ENCODE assay signal across 8 cellular contexts in genomic region chr12:1595026-1595561, GRCh38. TPM values are rescaled to one million over a fixed set of nuclear protein-coding genes. Genes with fewer than 3 reads are reported as not detected.
DNase-seq lines count a peak whose midpoint lies in the region; ATAC-seq, FAIRE-seq and TF ChIP-seq lines count a peak whose summit lies in the region.

No MANE protein-coding gene starts in this region.

- H2AFZ ChIP-seq in PC-9: peak overlapping the region; percentile 99
- H2AFZ ChIP-seq in endothelial cell of umbilical vein (ENCODE audit: low read depth, low read length): peak overlapping the region; percentile 96

- no peaks in the 10 kb centered on the region for H3K9me3 Mint-ChIP-seq in nephron

- peaks cover 38% of the 10 kb centered on the region for H3K4me1 Mint-ChIP-seq in nephron

- dilution Hi-C loops in endothelial cell of umbilical vein (cut with MboI; ENCODE audit: extremely low pct_ligation_motif_present, low sequenced_read_pairs): no loop called here

- peak; percentile 4 for ATAC-seq in GM18511 (IDR thresholded peaks at IDR 0.05; ENCODE audit: unreplicated experiment)
- ATAC-seq in GM21390 (IDR thresholded peaks at IDR 0.05; ENCODE audit: unreplicated experiment): no peak
- no peak for ATAC-seq in HG03432 (IDR thresholded peaks at IDR 0.05; ENCODE audit: unreplicated experiment)
- no peak for ATAC-seq in GM21619 (IDR thresholded peaks at IDR 0.05; ENCODE audit: unreplicated experiment)

- H3K4me3 ChIP-seq in PC-9 (peak overlapping the region; percentile 91), endothelial cell of umbilical vein (replicated peaks in 1 of 3; ENCODE audit: insufficient read depth in 1 of 3, low read depth in 1 of 3, low read length in 3 of 3) (peak overlapping the region; percentile 75 to 91 (median 77))

- no peak for DNase-seq in PC-9
- no peak for DNase-seq in endothelial cell of umbilical vein (ENCODE audit: low read depth, low spot score)
- no peak for DNase-seq in NCI-H2107 treated with DMSO at 0.1 percent for 48 hours (lab: John Stamatoyannopoulos, UW; ENCODE audit: unreplicated experiment)

- CTCF ChIA-PET in PC-9 (lab: Charles Lee) (interaction anchor here (0.6 kb wide), 2 partner anchors 54 to 389 kb away, joined by 3 to 4 read pairs; no protein-coding TSS in a partner anchor), endothelial cell of umbilical vein (lab: Charles Lee) (interaction anchor here (3.0 to 5.6 kb wide), 3 partner anchors 11 to 20 kb away, joined by 8 to 41 read pairs (median 33); no protein-coding TSS in a partner anchor)

- H3K9me3 ChIP-seq in PC-9 (ENCODE audit: insufficient read depth, low read depth) (no peaks in the 10 kb centered on the region), endothelial cell of umbilical vein (replicated peaks; ENCODE audit: control insufficient read depth, insufficient read depth, low read length) (no peaks in the 10 kb centered on the region)

- H3K4me1 ChIP-seq in PC-9 (replicated peaks; ENCODE audit: insufficient read depth): peaks cover 42% of the 10 kb centered on the region
- peaks cover 40% of the 10 kb centered on the region for H3K4me1 ChIP-seq in endothelial cell of umbilical vein (ENCODE audit: control insufficient read depth, extremely low read depth, insufficient read depth, low read length)

- H3K36me3 Mint-ChIP-seq in nephron (ENCODE audit: low read depth): no peaks in the 10 kb centered on the region

- H3K27me3 ChIP-seq in PC-9 (ENCODE audit: insufficient read depth, low read depth) (no peaks in the 10 kb centered on the region), endothelial cell of umbilical vein (ENCODE audit: control insufficient read depth in 2 of 2, insufficient read depth in 2 of 2, low read length in 2 of 2) (no peaks in the 10 kb centered on the region)

- BruUV-seq in PC-9 (replicated peaks; lab: Mats Ljungman, UMichigan) (TSS peak; percentile 55), endothelial cell of umbilical vein (replicated peaks; lab: Mats Ljungman, UMichigan) (TSS peak; percentile 61)

- no peaks in the 10 kb centered on the region for H3K9me1 ChIP-seq in endothelial cell of umbilical vein (replicated peaks; ENCODE audit: control insufficient read depth, extremely low read depth, insufficient read depth, low read length)

- peak overlapping the region; percentile 88 to 93 (median 89) for H3K4me3 Mint-ChIP-seq in nephron

- POLR2A ChIA-PET in PC-9 (lab: Charles Lee; ENCODE audit: unreplicated experiment): interaction anchor here (1.0 kb wide), 1 partner anchor 11 kb away, joined by 6 read pairs; no protein-coding TSS in a partner anchor
- POLR2A ChIA-PET in endothelial cell of umbilical vein (lab: Charles Lee): no interaction called here

- peak overlapping the region; percentile 70 for H3K9ac ChIP-seq in endothelial cell of umbilical vein (replicated peaks; ENCODE audit: extremely low read depth, insufficient read depth, low read length)

- no peaks in the 10 kb centered on the region for H3K36me3 ChIP-seq in PC-9 (ENCODE audit: low read depth)
- no peaks in the 10 kb centered on the region for H3K36me3 ChIP-seq in endothelial cell of umbilical vein (ENCODE audit: control insufficient read depth in 2 of 2, extremely low read depth in 1 of 2, insufficient read depth in 2 of 2, low read length in 2 of 2)

- TF ChIP-seq POLR2A in endothelial cell of umbilical vein (IDR thresholded peaks at IDR 0.05; ENCODE audit: low read depth, low read length): no peak

- TF ChIP-seq CTCF in PC-9 (conservative IDR thresholded peaks at IDR 0.05) (no peak), endothelial cell of umbilical vein (IDR thresholded peaks at IDR 0.05; ENCODE audit: extremely low read depth in 1 of 2, insufficient read depth in 1 of 2, low read depth in 1 of 2, low read length in 2 of 2) (no peak), nephron (IDR thresholded peaks at IDR 0.05; ENCODE audit: unreplicated experiment in 3 of 3) (no peak)

- FAIRE-seq in endothelial cell of umbilical vein (lab: Jason Lieb, UNC): peak; percentile 55

- H3K4me2 ChIP-seq in PC-9: peak overlapping the region; percentile 99
- peak overlapping the region; percentile 99 for H3K4me2 ChIP-seq in endothelial cell of umbilical vein (ENCODE audit: insufficient read depth, low read length)

- peak overlapping the region; percentile 78 to 96 (median 93) for H3K27ac Mint-ChIP-seq in nephron

- H3F3A ChIP-seq in PC-9 (ENCODE audit: insufficient read depth, low read depth): peaks cover 25% of the 10 kb centered on the region

- H3K79me2 ChIP-seq in PC-9 (ENCODE audit: low read depth): peaks cover 35% of the 10 kb centered on the region
- H3K79me2 ChIP-seq in endothelial cell of umbilical vein (ENCODE audit: control insufficient read depth, insufficient read depth, low read length): peaks cover 17% of the 10 kb centered on the region

- H3K9me2 ChIP-seq in PC-9 (ENCODE audit: insufficient read depth): no peaks in the 10 kb centered on the region

- intact Hi-C loops in PC-9 (cut with micrococcal nuclease; ENCODE audit: unreplicated experiment): no loop called here
- intact Hi-C loops in endothelial cell of umbilical vein (cut with micrococcal nuclease): no loop called here

- H4K20me1 ChIP-seq in PC-9 (ENCODE audit: insufficient read depth) (peaks cover 30% of the 10 kb centered on the region), endothelial cell of umbilical vein (replicated peaks; ENCODE audit: control insufficient read depth, extremely low read depth, insufficient read depth, low read length) (peaks cover 2% of the 10 kb centered on the region)

- H3K27ac ChIP-seq in PC-9 (peak overlapping the region; percentile 19; the same call in 1 of the 2 replicates), endothelial cell of umbilical vein (ENCODE audit: insufficient read depth, low read depth, low read length) (peak overlapping the region; percentile 71)

- no peaks in the 10 kb centered on the region for H3K27me3 Mint-ChIP-seq in nephron (ENCODE audit: low read depth)

TF ChIP-seq in endothelial cell of umbilical vein, 7 proteins besides CTCF, POLR2A, EP300 and RAD21:
- TF ChIP-seq GATA2 (IDR thresholded peaks at IDR 0.05; ENCODE audit: insufficient read depth, insufficient read length, low read depth, low read length): no peak
- TF ChIP-seq MYC (IDR thresholded peaks at IDR 0.05; ENCODE audit: low read depth, low read length): no peak
- no peak for TF ChIP-seq JUN (IDR thresholded peaks at IDR 0.05; ENCODE audit: borderline replicate concordance, insufficient read depth, insufficient read length, low read depth)
- no peak for TF ChIP-seq POLR2AphosphoS5 (IDR thresholded peaks at IDR 0.05; ENCODE audit: insufficient read depth, low read depth, low read length)
- TF ChIP-seq MAX (IDR thresholded peaks at IDR 0.05; ENCODE audit: insufficient read depth, insufficient read length): no peak
- no peak for TF ChIP-seq FOS (IDR thresholded peaks at IDR 0.05; ENCODE audit: borderline replicate concordance, insufficient read depth, low read length)
- no peak for TF ChIP-seq EZH2 (IDR thresholded peaks at IDR 0.05; ENCODE audit: borderline replicate concordance, low read depth, low read length, severe bottlenecking)

RNA-seq across cellular contexts. Expression of gene FBXL14, which starts 0.7 kb away (rescaled TPM):
- 16.3 and 21.1 TPM in 2 replicates for total RNA-seq in PC-9 (2021)
- 10.2 and 11.3 TPM in 2 replicates for total RNA-seq in endothelial cell of umbilical vein
- 15.7 and 16.8 TPM in 2 replicates for polyA plus RNA-seq in endothelial cell of umbilical vein
- 8.2 and 10.6 TPM in 2 replicates for polyA plus RNA-seq in endothelial cell of umbilical vein (2011; cell fraction: cytosol; rRNA removed)
- 3.0 and 4.9 TPM in 2 replicates for polyA plus RNA-seq in endothelial cell of umbilical vein (2011; cell fraction: nucleus; rRNA removed)
- 4.8 and 4.9 TPM in 2 replicates for polyA plus RNA-seq in endothelial cell of umbilical vein (2012)
- polyA minus RNA-seq in endothelial cell of umbilical vein: 12.4 and 13.3 TPM in 2 replicates
- 12.1 TPM for polyA minus RNA-seq in endothelial cell of umbilical vein (2011; cell fraction: cytosol; rRNA and poly(A)+ RNA removed)
- polyA minus RNA-seq in endothelial cell of umbilical vein (2011; cell fraction: nucleus; rRNA and poly(A)+ RNA removed): 4.7 and 5.1 TPM in 2 replicates

RNA-seq across cellular contexts. Expression of gene WNT5B, which starts 33.9 kb away (rescaled TPM):
- 33.1 and 50.2 TPM in 2 replicates for total RNA-seq in PC-9 (2021)
- total RNA-seq in endothelial cell of umbilical vein: not detected in 2 replicates
- polyA plus RNA-seq in endothelial cell of umbilical vein: 0.18 TPM in 1 of 2 replicates, not detected in the other
- 0.04 TPM in 1 of 2 replicates, not detected in the other for polyA plus RNA-seq in endothelial cell of umbilical vein (2011; cell fraction: cytosol; rRNA removed)
- 0.07 TPM in 1 of 2 replicates, not detected in the other for polyA plus RNA-seq in endothelial cell of umbilical vein (2011; cell fraction: nucleus; rRNA removed)
- not detected in 2 replicates for polyA plus RNA-seq in endothelial cell of umbilical vein (2012)
- 0.19 TPM in 1 of 2 replicates, not detected in the other for polyA minus RNA-seq in endothelial cell of umbilical vein
- polyA minus RNA-seq in endothelial cell of umbilical vein (2011; cell fraction: cytosol; rRNA and poly(A)+ RNA removed): not detected
- polyA minus RNA-seq in endothelial cell of umbilical vein (2011; cell fraction: nucleus; rRNA and poly(A)+ RNA removed): not detected in 2 replicates

Comparison
In these comparisons a context has a peak if more than half of its experiments do, and no peak if none do; other contexts are left out.
1. RNA of gene WNT5B, which starts 33.9 kb away (total RNA-seq): 33.1 to 50.2 TPM in PC-9; not detected in endothelial cell of umbilical vein; every median in the first group is over 10 times any median in the second.